7 cellular contexts compared by ENCODE assay signal in the genomic region with DNA sequence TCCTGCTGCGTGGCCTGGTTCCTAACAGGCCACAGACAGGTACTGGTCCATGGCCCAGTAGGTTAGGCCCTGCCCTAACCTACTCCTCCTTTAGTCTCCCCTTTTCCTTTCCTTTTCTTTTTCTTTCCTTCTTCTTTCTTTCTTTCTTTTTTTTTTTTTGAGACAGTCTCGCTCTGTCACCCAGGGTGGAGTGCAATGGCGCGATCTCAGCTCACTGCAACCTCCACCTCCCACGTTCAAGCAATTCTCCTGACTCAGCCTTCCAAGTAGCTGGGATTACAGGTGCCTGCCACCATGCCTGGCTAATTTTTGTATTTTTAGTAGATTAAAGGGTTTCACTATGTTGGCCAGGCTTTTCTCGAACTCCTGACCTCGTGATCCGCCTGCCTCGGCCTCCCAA. TPM values are rescaled to one million over a fixed set of nuclear protein-coding genes. Genes with fewer than 3 reads are reported as not detected.
"Had no signal": no experiment of that assay in that cellular context is flagged by ENCODE, and none has a peak within 500 bp of the region (broad histone marks: within the 10 kb centered on the region; RNA-seq: fewer than 3 reads in every experiment).

No MANE protein-coding gene starts in this region.

RNA-seq across cellular contexts. Expression of gene SAP25, which starts 37.7 kb away (rescaled TPM):
- total RNA-seq: kidney epithelial cell, lung microvascular endothelial cell had no signal
- polyA plus RNA-seq: immature natural killer cell had no signal

RNA-seq across cellular contexts. Expression of gene FBXO24, which starts 50.1 kb away (rescaled TPM):
- total RNA-seq: mesenteric fat pad had no signal

RNA-seq across cellular contexts. Expression of gene NYAP1, which starts 52.3 kb away (rescaled TPM):
- total RNA-seq: myocyte had no signal
- polyA plus RNA-seq: immature natural killer cell; naive thymus-derived CD4-positive, alpha-beta T cell; naive thymus-derived CD8-positive, alpha-beta T cell had no signal
